Comparison of ENCODE assay signal across 16 cellular contexts in the genomic region with DNA sequence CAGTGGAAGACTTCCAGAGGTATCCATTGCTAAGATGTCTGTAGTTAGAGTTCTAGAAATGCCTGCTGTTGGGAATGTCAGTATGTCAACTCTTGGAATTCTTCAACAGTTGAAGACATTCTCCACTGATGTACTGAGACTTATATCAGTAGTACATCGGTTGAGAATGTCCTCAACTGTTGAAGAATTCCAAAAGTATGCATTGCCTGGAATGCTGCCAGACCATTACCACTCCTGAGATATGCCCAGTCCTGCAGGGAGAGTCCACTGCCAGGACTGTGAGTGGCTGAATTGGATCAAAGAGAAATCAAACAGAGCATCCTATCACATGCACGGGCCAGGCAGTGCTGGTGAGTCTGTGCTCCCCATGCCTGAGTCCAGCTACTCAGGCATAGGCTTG. TPM values are rescaled to one million over a fixed set of nuclear protein-coding genes. Genes with fewer than 3 reads are reported as not detected.
DNase-seq lines count a peak whose midpoint lies in the region; ATAC-seq, FAIRE-seq and TF ChIP-seq lines count a peak whose summit lies in the region.
"Had no signal": no experiment of that assay in that cellular context is flagged by ENCODE, and none has a peak within 500 bp of the region (broad histone marks: within the 10 kb centered on the region; RNA-seq: fewer than 3 reads in every experiment).

No MANE protein-coding gene starts in this region.

- H3K27ac Mint-ChIP-seq in CD4-positive, alpha-beta T cell, result peak overlapping the region; percentile 20

- POLR2A ChIA-PET in CD4-positive, alpha-beta T cell (lab: Charles Lee), result no interaction called here

- H3K4me1 Mint-ChIP-seq in CD4-positive, alpha-beta T cell (ENCODE audit: low read depth), result peaks cover 44% of the 10 kb centered on the region

- no peak for DNase-seq in CD4-positive, alpha-beta T cell
- DNase-seq in H54 (ENCODE audit: insufficient read length, low spot score), result peak; percentile 43
- peak; percentile 65 to 68 for DNase-seq in cardiac fibroblast (ENCODE audit: low read depth in 2 of 2)
- DNase-seq in kidney glomerular epithelial cell (lab: John Stamatoyannopoulos, UW), result peak; percentile 61
- no peak for DNase-seq in NCI-H2029 treated with DMSO at 0.1 percent for 48 hours (lab: John Stamatoyannopoulos, UW)
- no peak for DNase-seq in Right ventricle myocardium inferior (ENCODE audit: missing footprints)
- no peak for DNase-seq in stimulated activated CD4-positive, alpha-beta T cell treated with anti-CD3 and anti-CD28 coated beads, Interleukin-12 subunit alpha, Interleukin-12 subunit beta, amount 100 ng/mL, for 4 hours
- DNase-seq: activated CD4-positive, alpha-beta T cell treated with anti-CD3 and anti-CD28 coated beads, Interleukin-2, amount 50 U/mL, for 48 hours; activated naive CD4-positive, alpha-beta T cell treated with anti-CD3 and anti-CD28 coated beads, Interleukin-2, amount 50 U/mL, for 16 hours; CD4-positive, CD25-positive, alpha-beta regulatory T cell; stimulated activated CD4-positive, alpha-beta T cell treated with anti-CD3 and anti-CD28 coated beads, Interleukin-4, amount 100 ng/mL, for 4 hours; stomach had no signal

- H3K36me3 Mint-ChIP-seq in CD4-positive, alpha-beta T cell (ENCODE audit: low read depth), result peaks cover 93% of the 10 kb centered on the region

- H3K4me3 Mint-ChIP-seq in CD4-positive, alpha-beta T cell, result no peak overlapping the region
- H3K4me3 Mint-ChIP-seq: CD4-positive, CD25-positive, alpha-beta regulatory T cell had no signal

- no peaks in the 10 kb centered on the region for H3K9me3 Mint-ChIP-seq in CD4-positive, alpha-beta T cell

- FAIRE-seq in H54 (lab: Jason Lieb, UNC), result no peak

- no peak overlapping the region for H3K27ac ChIP-seq in CD4-positive, alpha-beta T cell (ENCODE audit: low read depth, low read length)
- H3K27ac ChIP-seq: stomach had no signal

- H3K27me3 Mint-ChIP-seq in CD4-positive, alpha-beta T cell, result no peaks in the 10 kb centered on the region
- H3K27me3 Mint-ChIP-seq: CD4-positive, CD25-positive, alpha-beta regulatory T cell had no signal

- peaks cover 14% of the 10 kb centered on the region for H3K9me3 ChIP-seq in CD4-positive, alpha-beta T cell (ENCODE audit: control insufficient read depth, low read length)

- intact Hi-C loops in CD4-positive, alpha-beta T cell (cut with DNase I, micrococcal nuclease), result no loop called here
- intact Hi-C loops in Right ventricle myocardium inferior (cut with DNase I), result no loop called here

- no peak for TF ChIP-seq POLR2A in H54 (IDR thresholded peaks at IDR 0.05; ENCODE audit: low read depth, low read length)

- H3K27me3 ChIP-seq in CD4-positive, alpha-beta T cell (ENCODE audit: control insufficient read depth, insufficient read depth, low read length), result no peaks in the 10 kb centered on the region

- no peak for TF ChIP-seq CTCF in CD4-positive, alpha-beta T cell (IDR thresholded peaks at IDR 0.05)
- no peak for TF ChIP-seq CTCF in cardiac fibroblast (IDR thresholded peaks at IDR 0.05; ENCODE audit: low read depth, low read length)

- no peak for ATAC-seq in CD4-positive, alpha-beta T cell (ENCODE audit: poor library complexity)
- ATAC-seq in HG03378 (IDR thresholded peaks at IDR 0.05; ENCODE audit: unreplicated experiment), result no peak
- ATAC-seq in Right ventricle myocardium inferior, result no peak
- ATAC-seq: left cardiac atrium, right cardiac atrium had no signal

- CTCF ChIA-PET in CD4-positive, alpha-beta T cell (lab: Charles Lee), result no interaction called here

- H3K4me3 ChIP-seq in cardiac fibroblast (replicated peaks in 1 of 2; ENCODE audit: low read depth in 2 of 2, low read length in 2 of 2), result no peak overlapping the region
- H3K4me3 ChIP-seq: stomach had no signal

RNA-seq across cellular contexts. Expression of a gene that starts 42.0 kb away (rescaled TPM):
- 10 to 100 TPM; 34.5 to 34.8 TPM for total RNA-seq in CD4-positive, alpha-beta T cell
- 0.14 TPM for total RNA-seq in Right ventricle myocardium inferior
- total RNA-seq: HT-29 had no signal

Comparison
In these comparisons a context has a peak if more than half of its experiments do, and no peak if none do; other contexts are left out.
1. DNase-seq: peak in H54 (single experiment), cardiac fibroblast (2 of 2) and kidney glomerular epithelial cell (single experiment); none in CD4-positive, alpha-beta T cell (0 of 10), NCI-H2029 treated with DMSO at 0.1 percent for 48 hours (single experiment), Right ventricle myocardium inferior (single experiment) and stimulated activated CD4-positive, alpha-beta T cell treated with anti-CD3 and anti-CD28 coated beads, Interleukin-12 subunit alpha, Interleukin-12 subunit beta, amount 100 ng/mL, for 4 hours (single experiment).
2. RNA of a gene that starts 42.0 kb away (total RNA-seq): 34.5 to 34.8 TPM in CD4-positive, alpha-beta T cell; 0.14 TPM in Right ventricle myocardium inferior (single experiment); every median in the first group is over 10 times any median in the second.